ENCODE assay signal across 8 cellular contexts in genomic region chr3:126654571-126655393, GRCh38. TPM values are rescaled to one million over a fixed set of nuclear protein-coding genes. Genes with fewer than 3 reads are reported as not detected.
A peak's percentile ranks its signal among the peaks of the same experiment; 100 is the strongest.
DNase-seq lines count a peak whose midpoint lies in the region; ATAC-seq and TF ChIP-seq lines count a peak whose summit lies in the region.

TSS of gene TXNRD3 (minus strand) at chr3:126655124.

- H2AFZ ChIP-seq in trophoblast cell (ENCODE audit: insufficient read depth, low read length, poor library complexity): peak within 1 kb of the TSS; percentile 82

- no peaks in the 10 kb centered on the region for H3K36me3 ChIP-seq in adipocyte (ENCODE audit: control insufficient read depth, insufficient read depth, low read length, severe bottlenecking)
- no peaks in the 10 kb centered on the region for H3K36me3 ChIP-seq in heart left ventricle
- H3K36me3 ChIP-seq in trophoblast cell (ENCODE audit: control insufficient read depth in 1 of 2, insufficient read depth in 2 of 2, low read length in 2 of 2): no peaks in the 10 kb centered on the region
- no peaks in the 10 kb centered on the region for H3K36me3 ChIP-seq in thoracic aorta

- H4K91ac ChIP-seq in trophoblast cell (ENCODE audit: low read depth, low read length): peak within 1 kb of the TSS; percentile 70

- H3K9me3 ChIP-seq in adipocyte (ENCODE audit: control insufficient read depth, low read length): peaks cover 3% of the 10 kb centered on the region
- no peaks in the 10 kb centered on the region for H3K9me3 ChIP-seq in heart left ventricle
- H3K9me3 ChIP-seq in trophoblast cell (ENCODE audit: insufficient read depth, low read depth, low read length): peaks cover 8% of the 10 kb centered on the region
- no peaks in the 10 kb centered on the region for H3K9me3 ChIP-seq in thoracic aorta

- H3K27me3 ChIP-seq in adipocyte (replicated peaks; ENCODE audit: control insufficient read depth, insufficient read depth, low read length): peaks cover 24% of the 10 kb centered on the region
- H3K27me3 ChIP-seq in heart left ventricle: peaks cover 0 to 7% (median 0%) of the 10 kb centered on the region in 9 donors
- peaks cover 3% of the 10 kb centered on the region for H3K27me3 ChIP-seq in trophoblast cell (ENCODE audit: insufficient read depth, low read length)
- no peaks in the 10 kb centered on the region for H3K27me3 ChIP-seq in thoracic aorta (replicated peaks; ENCODE audit: insufficient read depth)

- H3K79me1 ChIP-seq in trophoblast cell (ENCODE audit: low read length): peaks cover 5% of the 10 kb centered on the region

- H3K4ac ChIP-seq in trophoblast cell (ENCODE audit: low read depth, low read length): peak within 1 kb of the TSS; percentile 24

- no peak within 1 kb of the TSS for H3K23ac ChIP-seq in trophoblast cell (ENCODE audit: low read length)

- peak within 1 kb of the TSS; percentile 79 for H3K4me2 ChIP-seq in trophoblast cell (ENCODE audit: low read length)

- H3K27ac ChIP-seq in heart left ventricle (peak within 1 kb of the TSS; percentile 55 to 89 (median 80)), trophoblast cell (ENCODE audit: low read depth, low read length) (no peak within 1 kb of the TSS), thoracic aorta (peak within 1 kb of the TSS; percentile 48 to 58)

- intact Hi-C loops in heart left ventricle (cut with DNase I): loop anchor here in 1 of 10 donors (10.0 kb wide), 1 partner anchor 130 kb away; the partner anchor contains the start of gene CHST13

- TF ChIP-seq POLR2A in heart left ventricle (IDR thresholded peaks at IDR 0.05): peak in 1 of 2 donors; percentile 75

- H3K4me1 ChIP-seq in adipocyte (ENCODE audit: control insufficient read depth, insufficient read depth, low read length) (peaks cover 11% of the 10 kb centered on the region), heart left ventricle (peaks cover 0 to 20% (median 6%) of the 10 kb centered on the region in 12 donors), trophoblast cell (ENCODE audit: control insufficient read depth in 1 of 2, insufficient read depth in 2 of 2, low read length in 2 of 2) (peaks cover 0 to 3% of the 10 kb centered on the region in 2 experiments), thoracic aorta (ENCODE audit: control insufficient read depth in 1 of 2, low read depth in 2 of 2) (peaks cover 0 to 4% of the 10 kb centered on the region in 2 donors)

- peak within 1 kb of the TSS; percentile 78 for H3K14ac ChIP-seq in trophoblast cell (ENCODE audit: low read length)

- H3K9ac ChIP-seq in adipocyte (ENCODE audit: low read length) (peak within 1 kb of the TSS; percentile 87), trophoblast cell (ENCODE audit: low read length) (peak within 1 kb of the TSS; percentile 85)

- peak; percentile 82 for DNase-seq in COLO668 (lab: John Stamatoyannopoulos, UW; ENCODE audit: unreplicated experiment)
- peak; percentile 15 for DNase-seq in Kasumi-1 (lab: John Stamatoyannopoulos, UW)
- peak; percentile 90 for DNase-seq in adipocyte (ENCODE audit: low read depth)
- DNase-seq in heart left ventricle: peak; percentile 82 to 90 (median 85)
- peak; percentile 89 to 91 for DNase-seq in trophoblast cell
- no peak for DNase-seq in thoracic aorta (ENCODE audit: low spot score)

- H2BK5ac ChIP-seq in trophoblast cell (ENCODE audit: low read depth, low read length, poor library complexity): no peak within 1 kb of the TSS

- H3K79me2 ChIP-seq in trophoblast cell (ENCODE audit: control insufficient read depth, insufficient read depth, low read length, poor library complexity): peaks cover 4% of the 10 kb centered on the region

- peak; percentile 97 for ATAC-seq in SK-N-SH treated with all-trans-retinoic acid at 6 μM for 48 hours
- ATAC-seq in heart left ventricle: peak; percentile 88 to 98 (median 95)
- ATAC-seq in thoracic aorta (ENCODE audit: insufficient number of reproducible peaks, low FRiP score, low read depth): peak; percentile 32
- ATAC-seq in HG03354 (IDR thresholded peaks at IDR 0.05; ENCODE audit: poor library complexity, severe bottlenecking, unreplicated experiment): no peak

- H3K4me3 ChIP-seq in adipocyte (ENCODE audit: low read length) (peak within 1 kb of the TSS; percentile 88), heart left ventricle (peak within 1 kb of the TSS; percentile 44 to 96 (median 75)), trophoblast cell (ENCODE audit: low read depth, low read length) (peak within 1 kb of the TSS; percentile 79), thoracic aorta (peak within 1 kb of the TSS; percentile 79)

- peak in 5 of 12 donors; percentile 8 to 32 (median 10) for TF ChIP-seq CTCF in heart left ventricle (IDR thresholded peaks at IDR 0.05)
- TF ChIP-seq CTCF in thoracic aorta (IDR thresholded peaks at IDR 0.05): peak; percentile 10

- peak within 1 kb of the TSS; percentile 62 for H3K18ac ChIP-seq in trophoblast cell (ENCODE audit: low read length)

- H2BK120ac ChIP-seq in trophoblast cell (ENCODE audit: insufficient read depth, low read length, poor library complexity): peak within 1 kb of the TSS; percentile 61

- WGBS in heart left ventricle, 4 donors: 0 to 1% (median 1%) methylated on average over 19 to 102 of the region's 102 CpGs
- WGBS in trophoblast cell (ENCODE audit: extremely low coverage, insufficient coverage, insufficient read length): no CpG with 5 or more reads among the region's 102 CpGs

- H2AK5ac ChIP-seq in trophoblast cell (ENCODE audit: low read length): no peak within 1 kb of the TSS

- H2BK12ac ChIP-seq in trophoblast cell (ENCODE audit: low read length): no peak within 1 kb of the TSS

- peak within 1 kb of the TSS; percentile 87 for H4K8ac ChIP-seq in trophoblast cell (ENCODE audit: low read depth, low read length)

- H4K12ac ChIP-seq in trophoblast cell (ENCODE audit: low read depth, low read length): peak within 1 kb of the TSS; percentile 85

TF ChIP-seq in SK-N-SH treated with all-trans-retinoic acid at 6 μM for 48 hours, 23 proteins besides CTCF, POLR2A, EP300 and RAD21:
- TF ChIP-seq GLIS3 (CRISPR knock-in tag; IDR thresholded peaks at IDR 0.05): no peak
- peak; percentile 52; the same call in 1 of the 2 replicates for TF ChIP-seq TSHZ2 (CRISPR knock-in tag; IDR thresholded peaks at IDR 0.05)
- no peak for TF ChIP-seq CSDC2 (CRISPR knock-in tag; IDR thresholded peaks at IDR 0.05)

RNA-seq across cellular contexts. Expression of gene TXNRD3, which starts in this region (rescaled TPM):
- total RNA-seq in heart left ventricle: 1 to 10 TPM; 2.9 to 8.2 (median 6.0) TPM
- polyA plus RNA-seq in heart left ventricle: 1 to 10 TPM; 1.7 to 4.6 TPM
- 6.0 and 6.2 TPM in 2 replicates for polyA plus RNA-seq in trophoblast cell (2013)
- total RNA-seq in thoracic aorta: 1 to 10 TPM; 7.4 to 8.3 TPM
